ENCODE assay signal across 1 cellular context in the genomic region with DNA sequence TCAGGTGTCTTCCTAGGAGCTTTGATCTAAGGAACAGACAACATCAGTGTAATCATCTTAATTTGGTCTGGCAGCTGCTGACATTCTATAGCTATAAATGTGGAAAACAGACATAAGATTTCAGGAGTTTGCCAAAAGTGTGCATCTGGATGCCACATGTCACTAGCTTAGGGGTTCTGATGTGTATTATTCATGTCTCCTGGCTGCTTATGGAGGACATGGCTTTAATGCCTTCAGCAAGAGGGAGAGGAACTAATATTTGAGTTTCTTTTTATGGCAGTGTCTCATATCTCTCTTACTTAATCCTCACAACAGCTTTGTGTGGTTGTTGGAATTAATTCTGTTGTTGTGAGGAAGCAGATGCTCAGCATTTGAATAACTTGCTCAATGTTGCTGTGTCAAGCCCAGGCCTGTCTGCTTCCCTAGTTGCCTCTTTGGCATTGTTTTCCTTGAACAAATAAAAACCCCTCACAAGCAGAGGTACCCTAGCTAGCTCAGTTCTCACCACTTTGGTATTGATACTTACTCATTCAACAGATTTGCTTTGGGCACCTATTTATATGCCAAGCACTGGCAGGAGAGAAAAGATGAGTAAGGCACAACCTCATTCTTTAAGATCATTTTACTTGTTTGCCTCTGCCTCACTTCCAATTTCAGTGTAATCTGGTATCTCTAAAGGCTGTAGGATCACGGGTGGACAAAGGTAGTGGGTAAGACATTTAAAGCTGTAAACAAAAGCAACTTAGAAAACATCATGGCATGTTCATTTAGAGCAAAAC.
TF ChIP-seq lines count a peak whose summit lies in the region.

No MANE protein-coding gene starts in this region.

TF ChIP-seq in WTC11, 78 proteins besides CTCF, POLR2A, EP300 and RAD21 (continued from another document):
- TF ChIP-seq, protein P1, sequence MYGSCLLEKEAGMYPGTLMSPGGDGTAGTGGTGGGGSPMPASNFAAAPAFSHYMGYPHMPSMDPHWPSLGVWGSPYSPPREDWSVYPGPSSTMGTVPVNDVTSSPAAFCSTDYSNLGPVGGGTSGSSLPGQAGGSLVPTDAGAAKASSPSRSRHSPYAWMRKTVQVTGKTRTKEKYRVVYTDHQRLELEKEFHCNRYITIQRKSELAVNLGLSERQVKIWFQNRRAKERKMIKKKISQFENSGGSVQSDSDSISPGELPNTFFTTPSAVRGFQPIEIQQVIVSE (CRISPR knock-in tag; IDR thresholded peaks at IDR 0.05; ENCODE audit: borderline replicate concordance): no peak
- no peak for TF ChIP-seq SMAD3 (CRISPR knock-in tag; IDR thresholded peaks at IDR 0.05; ENCODE audit: borderline replicate concordance)
